ENCODE assay signal across 1 cellular context in genomic region chr15:70463453-70463834, GRCh38.
TF ChIP-seq lines count a peak whose summit lies in the region.

No MANE protein-coding gene starts in this region.

TF ChIP-seq in K562, 482 proteins besides CTCF, POLR2A, EP300 and RAD21 (continued from another document):
- TF ChIP-seq SMARCA4 (IDR thresholded peaks at IDR 0.05) (0 out of 2 replicates have a peak, but pooled peaks have one; percentile 9), EZH2 (IDR thresholded peaks at IDR 0.05; ENCODE audit: borderline replicate concordance, low read depth, low read length) (no peak), CBX2 (IDR thresholded peaks at IDR 0.05; ENCODE audit: insufficient read depth, low read length, poor library complexity, severe bottlenecking) (no peak), JUND (IDR thresholded peaks at IDR 0.05; ENCODE audit: borderline replicate concordance, low read depth, low read length) (no peak), JUND (tag; IDR thresholded peaks at IDR 0.05; ENCODE audit: borderline replicate concordance, low read depth, low read length) (peak; percentile 1; the same call in 1 of the 3 replicates), ZNF24 (IDR thresholded peaks at IDR 0.05) (no peak), DDX20 (tag; IDR thresholded peaks at IDR 0.05; ENCODE audit: low read depth) (no peak), FOSL1 (tag; conservative IDR thresholded peaks at IDR 0.05) (peak; percentile 89), ELF1 (tag; IDR thresholded peaks at IDR 0.05) (0 out of 2 replicates have a peak, but pooled peaks have one; percentile 62), POLR2AphosphoS2 (IDR thresholded peaks at IDR 0.05; ENCODE audit: low read length) (no peak), SNRNP70 (optimal IDR thresholded peaks at IDR 0.05; ENCODE audit: low read depth, low read length) (no peak), ZBTB1 (CRISPR knock-in tag; IDR thresholded peaks at IDR 0.05; ENCODE audit: borderline replicate concordance, low read depth) (0 out of 2 replicates have a peak, but pooled peaks have one; percentile 4), NR2C1 (IDR thresholded peaks at IDR 0.05) (no peak; the same call in 1 of the 2 replicates), NR2C1 (tag; IDR thresholded peaks at IDR 0.05) (peak; percentile 56; the same call in 1 of the 2 replicates), ZNF41 (CRISPR knock-in tag; conservative IDR thresholded peaks at IDR 0.05) (no peak), GATA2 (CRISPR knock-in tag; IDR thresholded peaks at IDR 0.05) (no peak), DIDO1 (tag; IDR thresholded peaks at IDR 0.05; ENCODE audit: low read depth) (no peak), RNF2 (IDR thresholded peaks at IDR 0.05) (no peak), MEF2A (IDR thresholded peaks at IDR 0.05; ENCODE audit: control insufficient read depth, low read depth, low read length) (no peak), ZFPM2 (CRISPR knock-in tag; IDR thresholded peaks at IDR 0.05) (no peak), TCF3 (CRISPR knock-in tag; IDR thresholded peaks at IDR 0.05) (peak; percentile 45; the same call in 1 of the 2 replicates), NCOA2 (IDR thresholded peaks at IDR 0.05; ENCODE audit: partially characterized antibody in 2 of 2) (no peak), AFF1 (IDR thresholded peaks at IDR 0.05; ENCODE audit: low read depth in 1 of 2, partially characterized antibody in 2 of 2) (no peak), ATF2 (CRISPR knock-in tag; IDR thresholded peaks at IDR 0.05) (no peak), FUS (optimal IDR thresholded peaks at IDR 0.05; ENCODE audit: low read depth, low read length) (no peak), CBX5 (IDR thresholded peaks at IDR 0.05; ENCODE audit: borderline replicate concordance, low read depth) (no peak), RBM15 (IDR thresholded peaks at IDR 0.05; ENCODE audit: insufficient read depth, low read length) (no peak), ARID1B (IDR thresholded peaks at IDR 0.05) (peak; percentile 57; the same call in 1 of the 2 replicates), U2AF1 (optimal IDR thresholded peaks at IDR 0.05; ENCODE audit: low read depth, low read length) (no peak), HLTF (IDR thresholded peaks at IDR 0.05) (no peak), TEAD4 (IDR thresholded peaks at IDR 0.05; ENCODE audit: low read length) (peak; percentile 39; the same call in 1 of the 2 replicates), TEAD4 (CRISPR knock-in tag; IDR thresholded peaks at IDR 0.05; ENCODE audit: borderline replicate concordance) (no peak), STAT6 (CRISPR knock-in tag; IDR thresholded peaks at IDR 0.05) (no peak), HNRNPK (IDR thresholded peaks at IDR 0.05; ENCODE audit: low read depth, low read length, poor library complexity, severe bottlenecking) (no peak), SP1 (CRISPR knock-in tag; IDR thresholded peaks at IDR 0.05) (no peak), PHF21A (IDR thresholded peaks at IDR 0.05; ENCODE audit: borderline replicate concordance, low read depth) (no peak), PTTG1 (tag; IDR thresholded peaks at IDR 0.05; ENCODE audit: low read depth) (no peak), ZBTB5 (IDR thresholded peaks at IDR 0.05) (peak; percentile 56; the same call in 1 of the 2 replicates), TEAD1 (CRISPR knock-in tag; IDR thresholded peaks at IDR 0.05) (no peak), ZNF398 (CRISPR knock-in tag; IDR thresholded peaks at IDR 0.05) (no peak), MBD2 (IDR thresholded peaks at IDR 0.05; ENCODE audit: borderline replicate concordance, low read depth) (no peak), TAF9B (IDR thresholded peaks at IDR 0.05; ENCODE audit: partially characterized antibody) (no peak), HEY1 (CRISPR knock-in tag; IDR thresholded peaks at IDR 0.05; ENCODE audit: borderline replicate concordance) (no peak)
- TF ChIP-seq, protein P1, sequence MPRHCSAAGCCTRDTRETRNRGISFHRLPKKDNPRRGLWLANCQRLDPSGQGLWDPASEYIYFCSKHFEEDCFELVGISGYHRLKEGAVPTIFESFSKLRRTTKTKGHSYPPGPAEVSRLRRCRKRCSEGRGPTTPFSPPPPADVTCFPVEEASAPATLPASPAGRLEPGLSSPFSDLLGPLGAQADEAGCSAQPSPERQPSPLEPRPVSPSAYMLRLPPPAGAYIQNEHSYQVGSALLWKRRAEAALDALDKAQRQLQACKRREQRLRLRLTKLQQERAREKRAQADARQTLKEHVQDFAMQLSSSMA (CRISPR knock-in tag; IDR thresholded peaks at IDR 0.05) = no peak
- TF ChIP-seq, protein P2, sequence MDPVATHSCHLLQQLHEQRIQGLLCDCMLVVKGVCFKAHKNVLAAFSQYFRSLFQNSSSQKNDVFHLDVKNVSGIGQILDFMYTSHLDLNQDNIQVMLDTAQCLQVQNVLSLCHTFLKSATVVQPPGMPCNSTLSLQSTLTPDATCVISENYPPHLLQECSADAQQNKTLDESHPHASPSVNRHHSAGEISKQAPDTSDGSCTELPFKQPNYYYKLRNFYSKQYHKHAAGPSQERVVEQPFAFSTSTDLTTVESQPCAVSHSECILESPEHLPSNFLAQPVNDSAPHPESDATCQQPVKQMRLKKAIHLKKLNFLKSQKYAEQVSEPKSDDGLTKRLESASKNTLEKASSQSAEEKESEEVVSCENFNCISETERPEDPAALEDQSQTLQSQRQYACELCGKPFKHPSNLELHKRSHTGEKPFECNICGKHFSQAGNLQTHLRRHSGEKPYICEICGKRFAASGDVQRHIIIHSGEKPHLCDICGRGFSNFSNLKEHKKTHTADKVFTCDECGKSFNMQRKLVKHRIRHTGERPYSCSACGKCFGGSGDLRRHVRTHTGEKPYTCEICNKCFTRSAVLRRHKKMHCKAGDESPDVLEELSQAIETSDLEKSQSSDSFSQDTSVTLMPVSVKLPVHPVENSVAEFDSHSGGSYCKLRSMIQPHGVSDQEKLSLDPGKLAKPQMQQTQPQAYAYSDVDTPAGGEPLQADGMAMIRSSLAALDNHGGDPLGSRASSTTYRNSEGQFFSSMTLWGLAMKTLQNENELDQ (CRISPR knock-in tag; IDR thresholded peaks at IDR 0.05; ENCODE audit: borderline replicate concordance) = no peak
- TF ChIP-seq, protein P3, sequence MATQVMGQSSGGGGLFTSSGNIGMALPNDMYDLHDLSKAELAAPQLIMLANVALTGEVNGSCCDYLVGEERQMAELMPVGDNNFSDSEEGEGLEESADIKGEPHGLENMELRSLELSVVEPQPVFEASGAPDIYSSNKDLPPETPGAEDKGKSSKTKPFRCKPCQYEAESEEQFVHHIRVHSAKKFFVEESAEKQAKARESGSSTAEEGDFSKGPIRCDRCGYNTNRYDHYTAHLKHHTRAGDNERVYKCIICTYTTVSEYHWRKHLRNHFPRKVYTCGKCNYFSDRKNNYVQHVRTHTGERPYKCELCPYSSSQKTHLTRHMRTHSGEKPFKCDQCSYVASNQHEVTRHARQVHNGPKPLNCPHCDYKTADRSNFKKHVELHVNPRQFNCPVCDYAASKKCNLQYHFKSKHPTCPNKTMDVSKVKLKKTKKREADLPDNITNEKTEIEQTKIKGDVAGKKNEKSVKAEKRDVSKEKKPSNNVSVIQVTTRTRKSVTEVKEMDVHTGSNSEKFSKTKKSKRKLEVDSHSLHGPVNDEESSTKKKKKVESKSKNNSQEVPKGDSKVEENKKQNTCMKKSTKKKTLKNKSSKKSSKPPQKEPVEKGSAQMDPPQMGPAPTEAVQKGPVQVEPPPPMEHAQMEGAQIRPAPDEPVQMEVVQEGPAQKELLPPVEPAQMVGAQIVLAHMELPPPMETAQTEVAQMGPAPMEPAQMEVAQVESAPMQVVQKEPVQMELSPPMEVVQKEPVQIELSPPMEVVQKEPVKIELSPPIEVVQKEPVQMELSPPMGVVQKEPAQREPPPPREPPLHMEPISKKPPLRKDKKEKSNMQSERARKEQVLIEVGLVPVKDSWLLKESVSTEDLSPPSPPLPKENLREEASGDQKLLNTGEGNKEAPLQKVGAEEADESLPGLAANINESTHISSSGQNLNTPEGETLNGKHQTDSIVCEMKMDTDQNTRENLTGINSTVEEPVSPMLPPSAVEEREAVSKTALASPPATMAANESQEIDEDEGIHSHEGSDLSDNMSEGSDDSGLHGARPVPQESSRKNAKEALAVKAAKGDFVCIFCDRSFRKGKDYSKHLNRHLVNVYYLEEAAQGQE (CRISPR knock-in tag; IDR thresholded peaks at IDR 0.05; ENCODE audit: low read depth) = no peak
